In the genomic region with DNA sequence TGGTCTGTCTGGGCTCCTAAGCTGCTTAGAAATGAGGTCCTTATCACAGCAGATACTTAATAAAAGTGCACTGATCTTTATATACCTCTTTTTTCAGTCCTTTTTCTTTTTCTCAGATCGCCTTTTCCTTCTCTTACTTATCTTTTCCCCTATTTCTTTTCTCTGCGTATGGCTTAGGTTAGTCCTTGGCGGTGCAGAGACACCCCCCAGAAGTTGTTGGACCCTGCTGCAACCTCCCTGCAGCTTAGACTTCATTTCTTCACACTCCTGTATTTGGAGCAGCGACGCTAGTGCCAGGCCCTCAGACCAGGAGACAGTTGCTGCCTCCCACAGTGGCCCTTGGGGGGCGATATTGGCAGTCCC, we compare ENCODE assay signal across 8 cellular contexts.
DNase-seq lines count a peak whose midpoint lies in the region; ATAC-seq and TF ChIP-seq lines count a peak whose summit lies in the region.

No MANE protein-coding gene starts in this region.

- H3K27ac ChIP-seq in skeletal muscle tissue (ENCODE audit: low read depth, low read length): peak overlapping the region; percentile 88

- peak overlapping the region; percentile 58 to 74 (median 62) for H3K9ac ChIP-seq in skeletal muscle tissue (ENCODE audit: low read depth in 1 of 3, low read length in 3 of 3)

- H3K4me3 ChIP-seq in WI38 (ENCODE audit: low read depth, low read length) (peak overlapping the region; percentile 48), fibroblast of the aortic adventitia (ENCODE audit: low read depth, low read length) (peak overlapping the region; percentile 49), skeletal muscle tissue (ENCODE audit: low read length in 3 of 3) (peak overlapping the region; percentile 38 to 61 (median 51))

- no peaks in the 10 kb centered on the region for H3K27me3 ChIP-seq in skeletal muscle tissue (ENCODE audit: control insufficient read depth in 3 of 3, insufficient read depth in 3 of 3, low read length in 3 of 3)

- TF ChIP-seq CTCF in GM12873 (IDR thresholded peaks at IDR 0.05; ENCODE audit: insufficient read depth, low read depth, low read length, missing control alignments) (peak; percentile 83), WI38 (IDR thresholded peaks at IDR 0.05; ENCODE audit: low read depth, low read length) (no peak), fibroblast of the aortic adventitia (IDR thresholded peaks at IDR 0.05; ENCODE audit: insufficient read depth, low read length) (peak; percentile 44)

- no peak for DNase-seq in fibroblast of the aortic adventitia (ENCODE audit: low read depth)
- no peak for DNase-seq in NCI-H2171 treated with DMSO at 0.1 percent for 48 hours (lab: John Stamatoyannopoulos, UW)

- ATAC-seq in HG02870 (IDR thresholded peaks at IDR 0.05; ENCODE audit: unreplicated experiment) (no peak), GM19035 (IDR thresholded peaks at IDR 0.05; ENCODE audit: unreplicated experiment) (no peak), GM19023 (IDR thresholded peaks at IDR 0.05; ENCODE audit: unreplicated experiment) (no peak)

- no peaks in the 10 kb centered on the region for H3K9me3 ChIP-seq in skeletal muscle tissue (ENCODE audit: control insufficient read depth in 3 of 3, low read length in 3 of 3)

- peaks cover 20 to 25% (median 25%) of the 10 kb centered on the region in 3 donors for H3K4me1 ChIP-seq in skeletal muscle tissue (ENCODE audit: control insufficient read depth in 3 of 3, insufficient read depth in 3 of 3, low read length in 3 of 3)

- H3K36me3 ChIP-seq in skeletal muscle tissue (ENCODE audit: control insufficient read depth in 3 of 3, insufficient read depth in 3 of 3, low read length in 3 of 3): no peaks in the 10 kb centered on the region
